7 cellular contexts compared by ENCODE assay signal in the genomic region with DNA sequence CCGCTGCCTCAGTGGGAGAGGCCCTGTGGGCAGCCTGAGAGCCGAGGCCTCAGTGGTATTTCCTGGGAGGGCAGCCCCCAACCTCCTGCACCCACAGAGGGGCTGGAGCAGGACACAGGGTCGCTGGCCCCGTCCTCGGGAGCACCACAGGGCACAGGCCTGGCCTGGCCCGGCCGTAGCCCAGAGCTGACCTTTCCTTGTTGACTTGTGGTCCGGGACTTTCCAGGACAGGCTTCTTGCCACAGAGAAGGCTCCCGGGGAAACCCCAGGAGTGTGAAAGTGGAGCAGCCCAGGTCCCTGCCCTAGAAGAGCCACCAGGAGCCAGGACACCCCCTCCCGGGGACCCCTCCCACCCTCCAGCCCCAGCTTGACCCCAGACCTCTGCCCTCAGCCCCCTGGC. TPM values are rescaled to one million over a fixed set of nuclear protein-coding genes. Genes with fewer than 3 reads are reported as not detected.
DNase-seq lines count a peak whose midpoint lies in the region; ATAC-seq and TF ChIP-seq lines count a peak whose summit lies in the region.
"Not testable (repeated sequence)": the region's sequence is repeated elsewhere in the genome, so short reads cannot be mapped to it uniquely, and the experiment has no call there.

No MANE protein-coding gene starts in this region.

- no CpG with 5 or more reads among the region's 10 CpGs for WGBS in body of pancreas, 2 donors
- WGBS in heart right ventricle, 2 donors = 30 to 60% methylated on average over 2 to 6 of the region's 10 CpGs
- WGBS in spleen, 5 donors = 20 to 63% (median 60%) methylated on average over 2 to 6 of the region's 10 CpGs; no CpG with 5 or more reads in 2 of the 5 donors

- BruUV-seq in Panc1 (replicated peaks; lab: Mats Ljungman, UMichigan) = not testable (repeated sequence)

- intact Hi-C loops in Panc1 (cut with micrococcal nuclease; ENCODE audit: unreplicated experiment); body of pancreas (cut with DNase I); heart right ventricle (cut with DNase I); left lung (cut with DNase I); mucosa of descending colon (cut with DNase I, micrococcal nuclease); spleen (cut with DNase I; ENCODE audit: low total_unique reads); upper lobe of right lung (cut with DNase I): not testable (repeated sequence)

- TF ChIP-seq POLR2A in body of pancreas (IDR thresholded peaks at IDR 0.05); spleen (IDR thresholded peaks at IDR 0.05): not testable (repeated sequence)

- in situ Hi-C loops in Panc1 (cut with HindIII; ENCODE audit: low pct_unique_long_range_greater_than_20kb, low sequenced_read_pairs) = not testable (repeated sequence)

- not testable (repeated sequence) for H3K9me3 ChIP-seq in Panc1 (ENCODE audit: control insufficient read depth, insufficient read depth, low read depth, low read length); body of pancreas; heart right ventricle; left lung; mucosa of descending colon; spleen; upper lobe of right lung

- CTCF ChIA-PET in Panc1 (lab: Charles Lee) = not testable (repeated sequence)

- H3K27ac ChIP-seq in Panc1 (ENCODE audit: low read length); body of pancreas; heart right ventricle; left lung; spleen; upper lobe of right lung: not testable (repeated sequence)

- not testable (repeated sequence) for H3K4me3 ChIP-seq in Panc1 (ENCODE audit: low read depth in 2 of 2, low read length in 2 of 2); body of pancreas; heart right ventricle; left lung; mucosa of descending colon; spleen; upper lobe of right lung

- H3K27me3 ChIP-seq in Panc1 (ENCODE audit: control insufficient read depth, insufficient read depth, low read length); body of pancreas; heart right ventricle; left lung; spleen (replicated peaks in 1 of 7); upper lobe of right lung: not testable (repeated sequence)

- not testable (repeated sequence) for H3K4me1 ChIP-seq in Panc1 (ENCODE audit: control insufficient read depth, insufficient read depth, low read length); body of pancreas; heart right ventricle; left lung; mucosa of descending colon (ENCODE audit: low read depth); spleen; upper lobe of right lung

- not testable (repeated sequence) for TF ChIP-seq CTCF in Panc1 (IDR thresholded peaks at IDR 0.05); body of pancreas (IDR thresholded peaks at IDR 0.05); heart right ventricle (IDR thresholded peaks at IDR 0.05); left lung (IDR thresholded peaks at IDR 0.05); mucosa of descending colon (IDR thresholded peaks at IDR 0.05); spleen (IDR thresholded peaks at IDR 0.05 in 8 of 11, conservative IDR thresholded peaks at IDR 0.05 in 3 of 11); upper lobe of right lung (IDR thresholded peaks at IDR 0.05)

- DNase-seq in Panc1 (ENCODE audit: low read depth, low spot score); body of pancreas; upper lobe of right lung: not testable (repeated sequence)
- DNase-seq in heart right ventricle = peak in 1 of 2 donors; percentile 18
- DNase-seq in left lung = peak; percentile 31 to 64
- peak; percentile 20 to 52 (median 47) for DNase-seq in mucosa of descending colon
- DNase-seq in spleen = peak; percentile 50

- peak; percentile 97 for ATAC-seq in Panc1
- peak; percentile 55 for ATAC-seq in body of pancreas
- peak in 6 of 8 donors; percentile 16 to 71 (median 35) for ATAC-seq in heart right ventricle
- peak; percentile 66 for ATAC-seq in left lung
- ATAC-seq in mucosa of descending colon = peak; percentile 79
- peak; percentile 44 for ATAC-seq in upper lobe of right lung

- POLR2A ChIA-PET in Panc1 (lab: Charles Lee) = not testable (repeated sequence)

- H3K36me3 ChIP-seq in Panc1 (ENCODE audit: control insufficient read depth, insufficient read depth, low read length); body of pancreas (replicated peaks in 1 of 2; ENCODE audit: insufficient read depth in 1 of 2, low read depth in 2 of 2); heart right ventricle; left lung; mucosa of descending colon (ENCODE audit: low read depth); spleen; upper lobe of right lung: not testable (repeated sequence)

RNA-seq across cellular contexts. Expression of gene GATD3, which starts 37.4 kb away (rescaled TPM):
- 10.1 TPM for total RNA-seq in Panc1 (2021; ENCODE audit: unreplicated experiment)
- 57.9 TPM for polyA plus RNA-seq in Panc1 (2012; ENCODE audit: insufficient read length)
- 1 to 10 TPM; 2.1 to 3.0 TPM for total RNA-seq in body of pancreas
- 100 to 1,000 TPM in 4 of 10 donors, 10 to 100 TPM in 5, 1 to 10 TPM in 1; 8.2 to 310 (median 20.2) TPM for total RNA-seq in heart right ventricle
- 100 to 1,000 TPM in 1 of 2 donors, 10 to 100 TPM in 1; 15.9 to 116 TPM for polyA plus RNA-seq in heart right ventricle
- total RNA-seq in left lung = 10 to 100 TPM in 1 of 2 donors, 1 to 10 TPM in 1; 8.8 to 10.8 TPM
- 10 to 100 TPM in 2 of 3 donors, 1 to 10 TPM in 1; 7.1 to 12.2 (median 10.3) TPM for total RNA-seq in mucosa of descending colon
- 10 to 100 TPM in 4 of 7 donors, 1 to 10 TPM in 3; 6.6 to 18.3 (median 10.2) TPM for total RNA-seq in spleen
- 10 to 100 TPM in 2 of 3 donors, 1 to 10 TPM in 1; 6.1 to 50.9 (median 10.6) TPM for polyA plus RNA-seq in spleen
- total RNA-seq in upper lobe of right lung = 44.5 TPM

Comparison
In these comparisons a context has a peak if more than half of its experiments do, and no peak if none do; other contexts are left out.
1. ATAC-seq: peak in every context shown above with its lines; median percentile 97 in Panc1; 79 in mucosa of descending colon; 66 in left lung; 55 in body of pancreas; 44 in upper lobe of right lung; 35 in heart right ventricle.